ENCODE assay signal across 17 cellular contexts in the genomic region with DNA sequence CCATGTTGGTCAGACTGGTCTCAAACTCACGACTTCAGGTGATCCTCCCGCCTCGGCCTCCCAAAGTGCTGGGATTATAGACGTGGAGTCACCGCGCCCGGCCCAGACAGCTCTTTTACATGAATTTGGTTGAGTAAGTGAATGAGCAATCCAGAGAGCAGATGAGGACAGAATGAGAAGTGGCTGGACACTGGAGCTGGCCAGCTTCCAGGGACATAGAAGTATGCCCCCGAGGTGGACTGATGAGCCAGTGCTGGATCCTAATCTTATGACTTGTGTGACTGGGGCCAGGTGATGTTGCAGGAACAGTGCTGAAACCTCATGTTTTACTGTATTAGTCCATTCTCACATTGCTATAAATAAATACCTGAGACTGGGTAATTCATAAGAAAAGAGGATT. TPM values are rescaled to one million over a fixed set of nuclear protein-coding genes. Genes with fewer than 3 reads are reported as not detected.
A peak's percentile ranks its signal among the peaks of the same experiment; 100 is the strongest.
DNase-seq lines count a peak whose midpoint lies in the region; ATAC-seq, FAIRE-seq and TF ChIP-seq lines count a peak whose summit lies in the region.
"Had no signal": no experiment of that assay in that cellular context is flagged by ENCODE, and none has a peak within 500 bp of the region (broad histone marks: within the 10 kb centered on the region; RNA-seq: fewer than 3 reads in every experiment).

No MANE protein-coding gene starts in this region.

- no peaks in the 10 kb centered on the region for H3F3A ChIP-seq in PC-3 (ENCODE audit: low read length, unreplicated experiment)

- DNase-seq in EH (ENCODE audit: low read depth) = peak; percentile 30
- peak; percentile 41 for DNase-seq in PC-3
- no peak for DNase-seq in H1 (ENCODE audit: low read depth in 1 of 2, low spot score in 2 of 2)
- peak; percentile 58 to 74 for DNase-seq in gastrocnemius medialis
- no peak for DNase-seq in dorsolateral prefrontal cortex
- DNase-seq in Right ventricle myocardium inferior (ENCODE audit: missing footprints) = no peak
- DNase-seq: AML-193; CD4-positive, CD25-positive, alpha-beta regulatory T cell; NCI-H1436; NCI-H2081; NCI-H510A; NCI-H82; SHP77 treated with DMSO at 0.1 percent for 48 hours had no signal

- no peak overlapping the region for H3K14ac ChIP-seq in H1 (ENCODE audit: insufficient read length)

- no peaks in the 10 kb centered on the region for H3K23me2 ChIP-seq in H1 (ENCODE audit: low read depth, low read length)

- H3K36me3 ChIP-seq in PC-3 (ENCODE audit: low read depth, low read length) = no peaks in the 10 kb centered on the region
- no peaks in the 10 kb centered on the region for H3K36me3 ChIP-seq in H1 (ENCODE audit: control insufficient read depth in 2 of 4, insufficient read depth in 4 of 4, low read length in 3 of 4)
- no peaks in the 10 kb centered on the region for H3K36me3 ChIP-seq in gastrocnemius medialis

- intact Hi-C loops in PC-3 (cut with micrococcal nuclease) = no loop called here
- intact Hi-C loops in gastrocnemius medialis (cut with DNase I; ENCODE audit: low total_unique reads) = no loop called here
- intact Hi-C loops in dorsolateral prefrontal cortex (cut with DNase I) = no loop called here
- intact Hi-C loops in Right ventricle myocardium inferior (cut with DNase I) = no loop called here

- H3K4me1 ChIP-seq in PC-3 (ENCODE audit: insufficient read depth, low read length) (peaks cover 4% of the 10 kb centered on the region; the same call in 1 of the 2 replicates), H1 (replicated peaks in 1 of 4; ENCODE audit: control insufficient read depth in 3 of 4, insufficient read depth in 4 of 4, low read length in 3 of 4) (no peaks in the 10 kb centered on the region), gastrocnemius medialis (peaks cover 0 to 9% of the 10 kb centered on the region in 2 donors)

- H3K9me2 ChIP-seq in PC-3 (replicated peaks; ENCODE audit: low read length) = no peaks in the 10 kb centered on the region

- POLR2A ChIA-PET in PC-3 (lab: Charles Lee; ENCODE audit: unreplicated experiment) = no interaction called here
- POLR2A ChIA-PET in H1 (lab: Charles Lee; ENCODE audit: partially characterized antibody) = no interaction called here

- H3K23ac ChIP-seq in H1 (ENCODE audit: insufficient read length) = no peak overlapping the region

- no peaks in the 10 kb centered on the region for H3K79me2 ChIP-seq in PC-3 (ENCODE audit: low read length)
- no peaks in the 10 kb centered on the region for H3K79me2 ChIP-seq in H1 (ENCODE audit: control insufficient read depth in 1 of 2, insufficient read depth in 2 of 2, low read length in 2 of 2)

- TF ChIP-seq EP300 in H1 (IDR thresholded peaks at IDR 0.05; ENCODE audit: borderline replicate concordance in 1 of 2, low read depth in 2 of 2, low read length in 2 of 2) = no peak

- ATAC-seq in PC-3 (no peak), gastrocnemius medialis (peak; percentile 83 to 92), HG03039 (IDR thresholded peaks at IDR 0.05; ENCODE audit: unreplicated experiment) (no peak), Right ventricle myocardium inferior (no peak)
- ATAC-seq: K562, Panc1 had no signal

- H3K4ac ChIP-seq in H1 (replicated peaks; ENCODE audit: insufficient read length, low read depth, low read length) = no peak overlapping the region

- H3K4me2 ChIP-seq in PC-3 (ENCODE audit: low read length) = no peak overlapping the region
- no peak overlapping the region for H3K4me2 ChIP-seq in H1 (ENCODE audit: insufficient read depth in 1 of 2, low read depth in 2 of 2, low read length in 2 of 2)

- CTCF ChIA-PET in PC-3 (lab: Charles Lee) = no interaction called here
- CTCF ChIA-PET in H1 (lab: Charles Lee; ENCODE audit: partially characterized antibody) = interaction anchor here (1.3 kb wide), 1 partner anchor 9 kb away, joined by 3 read pairs; no protein-coding TSS in a partner anchor

- FAIRE-seq in H1 (lab: Jason Lieb, UNC) = no peak
- FAIRE-seq: K562 had no signal

- no peak overlapping the region for H2BK12ac ChIP-seq in H1 (ENCODE audit: low read depth, low read length)

- no peak overlapping the region for H3K56ac ChIP-seq in H1 (replicated peaks; ENCODE audit: insufficient read length, low read depth, low read length)

- no peak overlapping the region for H2BK15ac ChIP-seq in H1 (ENCODE audit: low read length)

- no peak overlapping the region for H4K5ac ChIP-seq in H1 (ENCODE audit: insufficient read length, low read depth, low read length)

- no peak for TF ChIP-seq RAD21 in H1 (IDR thresholded peaks at IDR 0.05 in 1 of 2, conservative IDR thresholded peaks at IDR 0.05 in 1 of 2; ENCODE audit: low read depth in 2 of 2, low read length in 2 of 2)

- no peaks in the 10 kb centered on the region for H3K9me3 ChIP-seq in PC-3 (ENCODE audit: low read length)
- H3K9me3 ChIP-seq in H1 (ENCODE audit: insufficient read depth in 2 of 2, low read depth in 1 of 2, low read length in 1 of 2) = no peaks in the 10 kb centered on the region
- H3K9me3 ChIP-seq in gastrocnemius medialis = no peaks in the 10 kb centered on the region

- peak overlapping the region; percentile 35; the same call in 1 of the 2 replicates for H4K8ac ChIP-seq in H1 (ENCODE audit: extremely low read depth, insufficient read depth, low read length)

- no peak overlapping the region for H4K91ac ChIP-seq in H1 (replicated peaks; ENCODE audit: insufficient read length, low read length)

- H4K20me1 ChIP-seq in PC-3 (ENCODE audit: low read length) = no peaks in the 10 kb centered on the region
- H4K20me1 ChIP-seq in H1 (replicated peaks in 1 of 2; ENCODE audit: control insufficient read depth in 1 of 2, insufficient read depth in 2 of 2, low read length in 2 of 2) = no peaks in the 10 kb centered on the region

- no TSS peak for BruUV-seq in PC-3 (replicated peaks; lab: Mats Ljungman, UMichigan)

- H2BK120ac ChIP-seq in H1 (replicated peaks; ENCODE audit: low read depth, low read length) = no peak overlapping the region

- H2AK5ac ChIP-seq in H1 (ENCODE audit: low read depth, low read length) = no peak overlapping the region

- H2BK5ac ChIP-seq in H1 (ENCODE audit: low read depth, low read length) = no peak overlapping the region

- H3K79me1 ChIP-seq in H1 (ENCODE audit: low read depth, low read length) = no peaks in the 10 kb centered on the region

- H2AFZ ChIP-seq in PC-3 (ENCODE audit: low read length) (no peak overlapping the region), H1 (ENCODE audit: low read length) (no peak overlapping the region)

- H3K27ac ChIP-seq in PC-3 (ENCODE audit: low read length) (no peak overlapping the region), H1 (ENCODE audit: low read depth, low read length) (no peak overlapping the region), gastrocnemius medialis (peak overlapping the region in 2 of 4 donors; percentile 27 to 71), dorsolateral prefrontal cortex (no peak overlapping the region)

- no peaks in the 10 kb centered on the region for H3K27me3 ChIP-seq in PC-3 (ENCODE audit: low read length)
- H3K27me3 ChIP-seq in H1 (replicated peaks in 1 of 4; ENCODE audit: control insufficient read depth in 3 of 4, extremely low read depth in 1 of 4, insufficient read depth in 3 of 4, low read length in 3 of 4) = no peaks in the 10 kb centered on the region
- H3K27me3 ChIP-seq in gastrocnemius medialis = no peaks in the 10 kb centered on the region
- H3K27me3 ChIP-seq in dorsolateral prefrontal cortex = no peaks in the 10 kb centered on the region

- H3K4me3 ChIP-seq in PC-3 (ENCODE audit: low read length) = no peak overlapping the region
- no peak overlapping the region for H3K4me3 ChIP-seq in H1 (ENCODE audit: extremely low read depth in 1 of 4, insufficient read depth in 2 of 4, low read depth in 3 of 4, low read length in 4 of 4)
- H3K4me3 ChIP-seq in gastrocnemius medialis = no peak overlapping the region
- H3K4me3 ChIP-seq in dorsolateral prefrontal cortex = no peak overlapping the region
- H3K4me3 ChIP-seq: K562 had no signal

- TF ChIP-seq POLR2A in H1 (IDR thresholded peaks at IDR 0.05; ENCODE audit: control extremely low read depth in 1 of 2, low read depth in 2 of 2, low read length in 2 of 2) (no peak), gastrocnemius medialis (IDR thresholded peaks at IDR 0.05) (no peak)

- H2BK20ac ChIP-seq in H1 (ENCODE audit: low read length) = no peak overlapping the region

- H3K9ac ChIP-seq in PC-3 (ENCODE audit: low read length) (no peak overlapping the region), H1 (replicated peaks in 1 of 4; ENCODE audit: extremely low read depth in 1 of 4, low read depth in 3 of 4, low read length in 3 of 4) (no peak overlapping the region)

- TF ChIP-seq CTCF in PC-3 (conservative IDR thresholded peaks at IDR 0.05; ENCODE audit: low read depth, low read length) (no peak), H1 (IDR thresholded peaks at IDR 0.05; ENCODE audit: control extremely low read depth in 1 of 3, insufficient read depth in 1 of 3, low read depth in 1 of 3, low read length in 3 of 3) (no peak), gastrocnemius medialis (IDR thresholded peaks at IDR 0.05 in 4 of 5, conservative IDR thresholded peaks at IDR 0.05 in 1 of 5) (no peak), dorsolateral prefrontal cortex (IDR thresholded peaks at IDR 0.05 in 54 of 56, conservative IDR thresholded peaks at IDR 0.05 in 2 of 56; ENCODE audit: low read depth in 1 of 56, partially characterized antibody in 56 of 56) (no peak)

- no peak overlapping the region for H3K18ac ChIP-seq in H1 (ENCODE audit: extremely low read depth, low read length)

- 83% methylated on average over 8 of the region's 8 CpGs; no CpG with 5 or more reads in 1 of the 2 experiments for WGBS in H1 (ENCODE audit: extremely low coverage in 1 of 2, insufficient coverage in 1 of 2, insufficient read length in 1 of 2, insufficient replicate concordance in 2 of 2, low coverage in 1 of 2, low lambda C conversion rate in 2 of 2, missing lambda C conversion rate in 1 of 2), 2 experiments

- in situ Hi-C loops in gastrocnemius medialis (cut with MboI; ENCODE audit: low sequenced_read_pairs in 4 of 4) = no loop called here

RNA-seq across cellular contexts. Expression of gene KANK4, which starts 35.9 kb away (rescaled TPM):
- total RNA-seq in PC-3 (2014; rRNA removed) (not detected in 2 replicates), gastrocnemius medialis (under 1 TPM in 1 of 4 donors, not detected in 3; 0.16 TPM), dorsolateral prefrontal cortex (1 to 10 TPM in 113 of 120 experiments, under 1 TPM in 7; 0.68 to 9.4 (median 1.8) TPM), Right ventricle myocardium inferior (0.95 TPM)
- total RNA-seq in H1 (2021; fragmentation: NEBNext Ultra II Directional; extraction: Animal tissue kit (Norgen Biotek cat#: 25700)) = 0.22 and 0.23 TPM in 2 replicates
- 0.26 and 0.28 TPM in 2 replicates for polyA plus RNA-seq in H1 (2011; rRNA removed)
- polyA plus RNA-seq in H1 (2011; cell fraction: cytosol; rRNA removed) = 0.34 TPM
- polyA plus RNA-seq in H1 (2011; cell fraction: nucleus; rRNA removed) = 0.31 TPM
- 0.25 to 0.51 TPM (median 0.26 TPM) in 4 replicates for polyA plus RNA-seq in H1 (2012, experiment 1 of 2)
- polyA plus RNA-seq in H1 (2012, experiment 2 of 2) = 0.20 TPM
- polyA plus RNA-seq in H1 (2013, experiment 1 of 2) = 0.22 TPM
- polyA plus RNA-seq in H1 (2013, experiment 2 of 2) = 0.11 TPM
- 0.69 and 0.95 TPM in 2 replicates for polyA minus RNA-seq in H1 (2011; rRNA and poly(A)+ RNA removed)
- polyA minus RNA-seq in H1 (2011; cell fraction: cytosol; rRNA and poly(A)+ RNA removed) = 0.37 TPM
- 0.40 TPM for polyA minus RNA-seq in H1 (2011; cell fraction: nucleus; rRNA and poly(A)+ RNA removed)
- total RNA-seq: CD4-positive, CD25-positive, alpha-beta regulatory T cell; G401; K562 had no signal
- polyA plus RNA-seq: CD4-positive, CD25-positive, alpha-beta regulatory T cell; K562 had no signal

Comparison
In these comparisons a context has a peak if more than half of its experiments do, and no peak if none do; other contexts are left out.
1. DNase-seq: peak in EH (single experiment), PC-3 (single experiment) and gastrocnemius medialis (2 of 2); none in H1 (0 of 2), dorsolateral prefrontal cortex (0 of 10) and Right ventricle myocardium inferior (single experiment).
2. ATAC-seq: peak in gastrocnemius medialis (2 of 2); none in PC-3 (single experiment), HG03039 (single experiment) and Right ventricle myocardium inferior (single experiment).